Comparison of ENCODE assay signal across 21 cellular contexts in genomic region chr6:99885051-99885450, GRCh38.
DNase-seq lines count a peak whose midpoint lies in the region; ATAC-seq, FAIRE-seq and TF ChIP-seq lines count a peak whose summit lies in the region.
"Had no signal": no experiment of that assay in that cellular context is flagged by ENCODE, and none has a peak within 500 bp of the region (broad histone marks: within the 10 kb centered on the region; RNA-seq: fewer than 3 reads in every experiment).

No MANE protein-coding gene starts in this region.

- H3K9ac ChIP-seq in PC-3 (ENCODE audit: low read length): no peak overlapping the region

- H3K4me1 ChIP-seq in PC-3 (ENCODE audit: insufficient read depth, low read length) (no peaks in the 10 kb centered on the region), uterus (no peaks in the 10 kb centered on the region)
- H3K4me1 ChIP-seq: BE2C, Caco-2, SJCRH30 had no signal

- no peaks in the 10 kb centered on the region for H3F3A ChIP-seq in PC-3 (ENCODE audit: low read length, unreplicated experiment)

- no peaks in the 10 kb centered on the region for H3K9me2 ChIP-seq in PC-3 (replicated peaks; ENCODE audit: low read length)

- CTCF ChIA-PET in PC-3 (lab: Charles Lee): no interaction called here

- H3K4me2 ChIP-seq in PC-3 (ENCODE audit: low read length): no peak overlapping the region
- H3K4me2 ChIP-seq: GM23338 had no signal

- H3K79me2 ChIP-seq in PC-3 (ENCODE audit: low read length): no peaks in the 10 kb centered on the region

- BruUV-seq in PC-3 (replicated peaks; lab: Mats Ljungman, UMichigan): no TSS peak

- POLR2A ChIA-PET in PC-3 (lab: Charles Lee; ENCODE audit: unreplicated experiment): no interaction called here

- peak; percentile 35; the same call in 1 of the 2 replicates for ATAC-seq in PC-3
- ATAC-seq: GM12878, GM23338 had no signal

- TF ChIP-seq CTCF in PC-3 (conservative IDR thresholded peaks at IDR 0.05; ENCODE audit: low read depth, low read length) (no peak), uterus (IDR thresholded peaks at IDR 0.05) (no peak)

- FAIRE-seq in HTR-8/SVneo (lab: Jason Lieb, UNC): no peak
- FAIRE-seq: A204.1, GM12878, GM19239 had no signal

- H3K27me3 ChIP-seq in PC-3 (ENCODE audit: low read length) (peaks cover 4% of the 10 kb centered on the region; the same call in 1 of the 2 replicates), uterus (no peaks in the 10 kb centered on the region)
- H3K27me3 ChIP-seq: BE2C, SJCRH30 had no signal

- no peaks in the 10 kb centered on the region for H3K9me3 ChIP-seq in PC-3 (ENCODE audit: low read length)
- no peaks in the 10 kb centered on the region for H3K9me3 ChIP-seq in uterus
- H3K9me3 ChIP-seq: BE2C, Caco-2, SJCRH30 had no signal

- no peak for TF ChIP-seq POLR2A in uterus (IDR thresholded peaks at IDR 0.05)

- H4K20me1 ChIP-seq in PC-3 (ENCODE audit: low read length): no peaks in the 10 kb centered on the region

- H3K36me3 ChIP-seq in PC-3 (ENCODE audit: low read depth, low read length): no peaks in the 10 kb centered on the region
- H3K36me3 ChIP-seq in uterus: no peaks in the 10 kb centered on the region
- H3K36me3 ChIP-seq: BE2C, SJCRH30 had no signal

- H3K27ac ChIP-seq in PC-3 (ENCODE audit: low read length): no peak overlapping the region
- H3K27ac ChIP-seq in uterus: no peak overlapping the region
- H3K27ac ChIP-seq: SJCRH30 had no signal

- peak; percentile 53 for DNase-seq in COR-L47 (lab: John Stamatoyannopoulos, UW)
- DNase-seq in NCI-H128 (lab: John Stamatoyannopoulos, UW; ENCODE audit: unreplicated experiment): peak; percentile 11
- peak; percentile 75 for DNase-seq in NCI-H345 (lab: John Stamatoyannopoulos, UW)
- DNase-seq in PC-3: peak; percentile 29
- DNase-seq in NCI-H446 treated with DMSO at 0.1 percent for 48 hours (lab: John Stamatoyannopoulos, UW): no peak
- no peak for DNase-seq in HTR-8/SVneo (ENCODE audit: insufficient read length, low spot score)
- DNase-seq in D341Med (ENCODE audit: low spot score): no peak
- DNase-seq in uterus: no peak
- DNase-seq: BE2C; Caco-2; CD4-positive, CD25-positive, alpha-beta regulatory T cell; DMS53; EL; HCEC 1CT; NCI-H2107; NCI-H446; SJCRH30 had no signal

- intact Hi-C loops in PC-3 (cut with micrococcal nuclease) (no loop called here), uterus (cut with DNase I; ENCODE audit: low total_unique reads) (no loop called here)

- H2AFZ ChIP-seq in PC-3 (ENCODE audit: low read length): no peak overlapping the region

- H3K4me3 ChIP-seq in PC-3 (ENCODE audit: low read length) (no peak overlapping the region), uterus (no peak overlapping the region)
- H3K4me3 ChIP-seq: GM12878, GM23338, SJCRH30 had no signal

Comparison
In these comparisons a context has a peak if more than half of its experiments do, and no peak if none do; other contexts are left out.
1. DNase-seq: peak in COR-L47 (single experiment), NCI-H128 (single experiment), NCI-H345 (single experiment) and PC-3 (single experiment); none in NCI-H446 treated with DMSO at 0.1 percent for 48 hours (single experiment), HTR-8/SVneo (single experiment), D341Med (single experiment) and uterus (0 of 2).